In genomic region chr22:19811811-19812771, GRCh38 we compare ENCODE assay signal across 20 cellular contexts. TPM values are rescaled to one million over a fixed set of nuclear protein-coding genes. Genes with fewer than 3 reads are reported as not detected.
DNase-seq lines count a peak whose midpoint lies in the region; ATAC-seq and TF ChIP-seq lines count a peak whose summit lies in the region.
"Had no signal": no experiment of that assay in that cellular context is flagged by ENCODE, and none has a peak within 500 bp of the region (broad histone marks: within the 10 kb centered on the region; RNA-seq: fewer than 3 reads in every experiment).

No MANE protein-coding gene starts in this region.

- H3K79me2 ChIP-seq in SK-N-SH (ENCODE audit: insufficient read depth), result no peaks in the 10 kb centered on the region

- peaks cover 7% of the 10 kb centered on the region for H3K36me3 Mint-ChIP-seq in activated B cell treated with CpG ODN at 0.5 μM for 24 hours (ENCODE audit: low read depth)

- H3K4me3 ChIP-seq in SK-N-SH (ENCODE audit: low read depth in 2 of 2, low read length in 1 of 2), result no peak overlapping the region
- H3K4me3 ChIP-seq in sigmoid colon, result no peak overlapping the region
- H3K4me3 ChIP-seq: Peyer's patch, tibial nerve had no signal

- no peaks in the 10 kb centered on the region for H3K9me3 ChIP-seq in SK-N-SH
- no peaks in the 10 kb centered on the region for H3K9me3 ChIP-seq in sigmoid colon
- H3K9me3 ChIP-seq: Peyer's patch, tibial nerve had no signal

- TF ChIP-seq POLR2A in sigmoid colon (IDR thresholded peaks at IDR 0.05), result no peak

- H3K4me1 ChIP-seq in SK-N-SH (ENCODE audit: control insufficient read depth in 1 of 2, insufficient read depth in 2 of 2, low read depth in 1 of 2, low read length in 1 of 2) (peaks cover 0 to 30% of the 10 kb centered on the region in 2 experiments; a peak in 1 of 4 replicates), sigmoid colon (no peaks in the 10 kb centered on the region)

- no peak overlapping the region for H2AFZ ChIP-seq in SK-N-SH (ENCODE audit: low read depth)

- DNase-seq in SK-N-SH (peak; percentile 84), activated B cell treated with CpG ODN at 0.5 μM for 24 hours (peak; percentile 2), left ventricle myocardium superior (peak; percentile 58), sigmoid colon (peak; percentile 55), DMS53 (lab: John Stamatoyannopoulos, UW) (no peak), NCI-H524 (lab: John Stamatoyannopoulos, UW) (no peak)
- no peak for DNase-seq in stimulated activated CD4-positive, alpha-beta T cell treated with anti-CD3 and anti-CD28 coated beads, Interleukin-4, amount 100 ng/mL, for 24 hours
- DNase-seq: activated CD8-positive, alpha-beta T cell treated with anti-CD3 and anti-CD28 coated beads, Interleukin-2, amount 10 ng/mL, durations not matched to agents 7 days and 5 days; anterior cingulate cortex; CD4-positive, CD25-positive, alpha-beta regulatory T cell; HFFc6; NCI-H1930; NCI-H526 had no signal

- H3K4me2 ChIP-seq in SK-N-SH, result no peak overlapping the region

- no peaks in the 10 kb centered on the region for H3K9me2 ChIP-seq in SK-N-SH

- H3K27ac ChIP-seq in SK-N-SH (ENCODE audit: low read depth in 2 of 2, low read length in 1 of 2) (peak overlapping the region in 1 of 2 experiments; percentile 47; a peak in 1 of 4 replicates), sigmoid colon (no peak overlapping the region)
- H3K27ac ChIP-seq: Peyer's patch, tibial nerve, VCaP had no signal

- H3K27ac Mint-ChIP-seq in activated B cell treated with CpG ODN at 0.5 μM for 24 hours, result no peak overlapping the region
- H3K27ac Mint-ChIP-seq: activated CD8-positive, alpha-beta T cell treated with anti-CD3 and anti-CD28 coated beads, Interleukin-2, amount 10 ng/mL, durations not matched to agents 7 days and 5 days; HFFc6; T-cell had no signal

- POLR2A ChIA-PET in SK-N-SH (lab: Yijun Ruan, JAX), result interaction anchor here (0.6 kb wide), 2 partner anchors 31 to 94 kb away, joined by 3 read pairs; no protein-coding TSS in a partner anchor
- POLR2A ChIA-PET in activated B cell treated with CpG ODN at 0.5 μM for 24 hours (lab: Charles Lee), result no interaction called here

- no peaks in the 10 kb centered on the region for H3F3A ChIP-seq in SK-N-SH (replicated peaks; ENCODE audit: insufficient read depth)

- no peaks in the 10 kb centered on the region for H4K20me1 ChIP-seq in SK-N-SH (ENCODE audit: insufficient read depth)

- TF ChIP-seq EP300 in SK-N-SH (IDR thresholded peaks at IDR 0.05; ENCODE audit: borderline replicate concordance in 1 of 2, low read depth in 1 of 2, low read length in 1 of 2) (no peak), sigmoid colon (IDR thresholded peaks at IDR 0.05) (no peak)

- CTCF ChIA-PET in SK-N-SH (lab: Yijun Ruan, JAX), result interaction anchor here (0.9 to 2.5 kb wide), 5 partner anchors 9 to 81 kb away, joined by 3 to 12 read pairs (median 5); no protein-coding TSS in a partner anchor
- CTCF ChIA-PET in activated B cell treated with CpG ODN at 0.5 μM for 24 hours (lab: Charles Lee), result no interaction called here

- H3K4me3 Mint-ChIP-seq in activated B cell treated with CpG ODN at 0.5 μM for 24 hours, result no peak overlapping the region
- H3K4me3 Mint-ChIP-seq: activated CD8-positive, alpha-beta T cell treated with anti-CD3 and anti-CD28 coated beads, Interleukin-2, amount 10 ng/mL, durations not matched to agents 7 days and 5 days; CD4-positive, CD25-positive, alpha-beta regulatory T cell; HFFc6; T-cell had no signal

- no peak for TF ChIP-seq CTCF in SK-N-SH (IDR thresholded peaks at IDR 0.05)
- no peak for TF ChIP-seq CTCF in activated B cell treated with CpG ODN at 0.5 μM for 24 hours (IDR thresholded peaks at IDR 0.05)
- TF ChIP-seq CTCF in sigmoid colon (IDR thresholded peaks at IDR 0.05), result no peak

- H3K36me3 ChIP-seq in SK-N-SH (replicated peaks in 1 of 2; ENCODE audit: control insufficient read depth in 1 of 2, insufficient read depth in 2 of 2, low read length in 1 of 2) (no peaks in the 10 kb centered on the region), sigmoid colon (peaks cover 0 to 4% (median 2%) of the 10 kb centered on the region in 4 donors)
- H3K36me3 ChIP-seq: Peyer's patch had no signal

- no peak overlapping the region for H3K9ac ChIP-seq in SK-N-SH

- WGBS in SK-N-SH (ENCODE audit: low lambda C conversion rate), result 88% methylated on average over 16 of the region's 36 CpGs
- WGBS in sigmoid colon, 2 donors, result 95% methylated on average over 36 of the region's 36 CpGs

- ATAC-seq in SK-N-SH treated with all-trans-retinoic acid at 6 μM for 48 hours (no peak; the same call in 2 of the 3 replicates), activated B cell treated with CpG ODN at 0.5 μM for 24 hours (ENCODE audit: low read depth) (no peak), left ventricle myocardium superior (peak; percentile 42)
- ATAC-seq: activated CD8-positive, alpha-beta T cell treated with anti-CD3 and anti-CD28 coated beads, Interleukin-2, amount 10 ng/mL, durations not matched to agents 7 days and 5 days; T-cell had no signal

- H3K4me1 Mint-ChIP-seq in activated B cell treated with CpG ODN at 0.5 μM for 24 hours, result no peaks in the 10 kb centered on the region

- no peak for TF ChIP-seq RAD21 in SK-N-SH (IDR thresholded peaks at IDR 0.05; ENCODE audit: low read length)

- H3K27me3 Mint-ChIP-seq in activated B cell treated with CpG ODN at 0.5 μM for 24 hours, result no peaks in the 10 kb centered on the region
- H3K27me3 Mint-ChIP-seq: CD4-positive, CD25-positive, alpha-beta regulatory T cell; T-cell had no signal

- H3K9me3 Mint-ChIP-seq in activated B cell treated with CpG ODN at 0.5 μM for 24 hours, result no peaks in the 10 kb centered on the region
- H3K9me3 Mint-ChIP-seq: CD4-positive, CD25-positive, alpha-beta regulatory T cell; HFFc6; T-cell had no signal

- H3K27me3 ChIP-seq in SK-N-SH (ENCODE audit: insufficient read depth) (no peaks in the 10 kb centered on the region), sigmoid colon (no peaks in the 10 kb centered on the region)
- H3K27me3 ChIP-seq: Peyer's patch, tibial nerve had no signal

- intact Hi-C loops in activated B cell treated with CpG ODN at 0.5 μM for 24 hours (cut with micrococcal nuclease), result no loop called here
- intact Hi-C loops in left ventricle myocardium superior (cut with micrococcal nuclease), result no loop called here
- intact Hi-C loops in sigmoid colon (cut with DNase I), result no loop called here

TF ChIP-seq in SK-N-SH, 30 proteins besides CTCF, POLR2A, EP300 and RAD21:
- TF ChIP-seq RCOR1 (IDR thresholded peaks at IDR 0.05; ENCODE audit: low read length), result 0 out of 2 replicates have a peak, but pooled peaks have one; percentile 23
- TF ChIP-seq FOXJ3 (CRISPR knock-in tag; IDR thresholded peaks at IDR 0.05), result no peak

TF ChIP-seq in SK-N-SH treated with all-trans-retinoic acid at 6 μM for 48 hours, 23 proteins besides CTCF, POLR2A, EP300 and RAD21:
- TF ChIP-seq CREB5 (CRISPR knock-in tag; IDR thresholded peaks at IDR 0.05; ENCODE audit: low read depth) (no peak), ZFP3 (CRISPR knock-in tag; IDR thresholded peaks at IDR 0.05) (no peak), ZC3H10 (CRISPR knock-in tag; IDR thresholded peaks at IDR 0.05) (no peak), ZNF8 (CRISPR knock-in tag; IDR thresholded peaks at IDR 0.05) (no peak), ZNF70 (CRISPR knock-in tag; IDR thresholded peaks at IDR 0.05) (no peak), CSDC2 (CRISPR knock-in tag; IDR thresholded peaks at IDR 0.05) (no peak), ZNF565 (CRISPR knock-in tag; conservative IDR thresholded peaks at IDR 0.05; ENCODE audit: low read depth) (no peak), ARNTL (CRISPR knock-in tag; IDR thresholded peaks at IDR 0.05; ENCODE audit: borderline replicate concordance, low read depth) (no peak), SNAI2 (CRISPR knock-in tag; IDR thresholded peaks at IDR 0.05) (no peak)
TF ChIP-seq in SK-N-SH treated with all-trans-retinoic acid at 6 μM for 48 hours: peak in this region for 0.

RNA-seq across cellular contexts. Expression of gene GNB1L, which starts 42.6 kb away (rescaled TPM):
- polyA plus RNA-seq in SK-N-SH (2012; rRNA removed) (3.2 and 5.9 TPM in 2 replicates), sigmoid colon (1 to 10 TPM; 2.5 to 7.0 (median 3.0) TPM)
- polyA plus RNA-seq in SK-N-SH (2012; cell fraction: cytosol; rRNA removed), result 2.0 and 4.8 TPM in 2 replicates
- polyA plus RNA-seq in SK-N-SH (2012; cell fraction: nucleus; rRNA removed), result 7.7 and 10.0 TPM in 2 replicates
- total RNA-seq in activated B cell treated with CpG ODN at 0.5 μM for 24 hours (5.8 and 6.3 TPM in 2 replicates), left ventricle myocardium superior (3.4 TPM), sigmoid colon (10 to 100 TPM in 1 of 4 donors, 1 to 10 TPM in 3; 3.6 to 15.0 (median 5.3) TPM)

RNA-seq across cellular contexts. Expression of gene RTL10, which starts 42.6 kb away (rescaled TPM):
- polyA plus RNA-seq in SK-N-SH (2012; rRNA removed), result 7.8 and 8.0 TPM in 2 replicates
- polyA plus RNA-seq in SK-N-SH (2012; cell fraction: cytosol; rRNA removed), result 3.0 and 4.0 TPM in 2 replicates
- polyA plus RNA-seq in SK-N-SH (2012; cell fraction: nucleus; rRNA removed), result 23.0 and 24.3 TPM in 2 replicates
- total RNA-seq in activated B cell treated with CpG ODN at 0.5 μM for 24 hours, result 9.1 and 12.1 TPM in 2 replicates
- 8.0 TPM for total RNA-seq in left ventricle myocardium superior
- total RNA-seq in sigmoid colon, result 10 to 100 TPM in 1 of 4 donors, 1 to 10 TPM in 3; 6.6 to 15.0 (median 8.7) TPM
- 1 to 10 TPM; 1.8 to 7.8 (median 2.8) TPM for polyA plus RNA-seq in sigmoid colon

RNA-seq across cellular contexts. Expression of gene TBX1, which starts 51.5 kb away (rescaled TPM):
- polyA plus RNA-seq in SK-N-SH (2012; rRNA removed), result not detected in 2 replicates
- polyA plus RNA-seq in SK-N-SH (2012; cell fraction: cytosol; rRNA removed), result 0.07 TPM in 1 of 2 replicates, not detected in the other
- 0.29 and 0.41 TPM in 2 replicates for polyA plus RNA-seq in SK-N-SH (2012; cell fraction: nucleus; rRNA removed)
- total RNA-seq in activated B cell treated with CpG ODN at 0.5 μM for 24 hours, result not detected in 2 replicates
- 3.6 TPM for total RNA-seq in left ventricle myocardium superior
- 1 to 10 TPM; 1.7 to 4.3 (median 3.3) TPM for total RNA-seq in sigmoid colon
- polyA plus RNA-seq in sigmoid colon, result 1 to 10 TPM in 2 of 3 donors, not detected in 1; 1.8 to 2.4 TPM
- total RNA-seq: CD4-positive, CD25-positive, alpha-beta regulatory T cell; chondrocyte; epithelial cell of proximal tubule had no signal
- polyA plus RNA-seq: CD4-positive, CD25-positive, alpha-beta regulatory T cell had no signal

Comparison
In these comparisons a context has a peak if more than half of its experiments do, and no peak if none do; other contexts are left out.
1. DNase-seq: peak in SK-N-SH (single experiment), activated B cell treated with CpG ODN at 0.5 μM for 24 hours (single experiment), left ventricle myocardium superior (single experiment) and sigmoid colon (single experiment); none in DMS53 (single experiment), NCI-H524 (0 of 2) and stimulated activated CD4-positive, alpha-beta T cell treated with anti-CD3 and anti-CD28 coated beads, Interleukin-4, amount 100 ng/mL, for 24 hours (single experiment).